28 cellular contexts compared by ENCODE assay signal in genomic region chr12:50742776-50743175, GRCh38.
"Had no signal": no experiment of that assay in that cellular context is flagged by ENCODE, and none has a peak within 500 bp of the region (broad histone marks: within the 10 kb centered on the region; RNA-seq: fewer than 3 reads in every experiment).

No MANE protein-coding gene starts in this region.

- H3K27ac ChIP-seq: brain microvascular endothelial cell, esophagus muscularis mucosa, gastroesophageal sphincter, heart right ventricle, WERI-Rb-1 had no signal

- DNase-seq: activated B cell treated with CpG ODN at 0.5 μM for 24 hours; activated CD4-positive, alpha-beta T cell treated with anti-CD3 and anti-CD28 coated beads for 48 hours; activated CD4-positive, alpha-beta T cell treated with anti-CD3 and anti-CD28 coated beads, Interleukin-2, amount 50 U/mL, for 1 hour; activated CD4-positive, alpha-beta T cell treated with anti-CD3 and anti-CD28 coated beads, Interleukin-2, amount 50 U/mL, for 48 hours; activated CD8-positive, alpha-beta memory T cell treated with anti-CD3 and anti-CD28 coated beads, Interleukin-2, amount 10 ng/mL, durations not matched to agents 7 days and 5 days; activated CD8-positive, alpha-beta T cell treated with anti-CD3 and anti-CD28 coated beads for 36 hours; activated effector memory CD4-positive, alpha-beta T cell treated with Interleukin-2 at 50 U/mL for 16 hours; activated gamma-delta T cell treated with Interleukin-2 at 50 U/mL for 16 hours; activated naive CD4-positive, alpha-beta T cell treated with anti-CD3 and anti-CD28 coated beads, Interleukin-2, amount 50 U/mL, for 16 hours; activated naive CD4-positive, alpha-beta T cell treated with Interleukin-2 at 50 U/mL for 16 hours; activated T-cell treated with anti-CD3 and anti-CD28 coated beads, Interleukin-2, amount 50 U/mL, for 4 hours; amniotic stem cell; anterior cingulate cortex; brain microvascular endothelial cell; cortex of kidney; dermis blood vessel endothelial cell; effector CD4-positive, alpha-beta T cell; effector memory CD8-positive, alpha-beta T cell; erythroblast; foreskin melanocyte; heart right ventricle; T-helper 2 cell; WERI-Rb-1 had no signal

- FAIRE-seq: astrocyte, bronchial epithelial cell, colon had no signal
